8 cellular contexts compared by ENCODE assay signal in genomic region chr12:119938049-119938667, GRCh38. TPM values are rescaled to one million over a fixed set of nuclear protein-coding genes. Genes with fewer than 3 reads are reported as not detected.
DNase-seq lines count a peak whose midpoint lies in the region; ATAC-seq and TF ChIP-seq lines count a peak whose summit lies in the region.

No MANE protein-coding gene starts in this region.

- no peaks in the 10 kb centered on the region for H4K20me1 ChIP-seq in MM.1S (ENCODE audit: insufficient read depth, low read length)

- 35 to 45% (median 40%) methylated on average over 9 of the region's 9 CpGs for WGBS in spleen, 5 donors

- DNase-seq in GM06990 (ENCODE audit: extremely low read depth, insufficient read length) (peak; percentile 8), MM.1S (peak; percentile 46), amygdala (lab: John Stamatoyannopoulos, UW) (peak in 43 of 56 donors; percentile 0 to 74 (median 11)), hippocampal formation (lab: John Stamatoyannopoulos, UW) (peak; percentile 21 to 45), spleen (no peak)
- peak; percentile 30 for DNase-seq in T-helper 2 cell treated with Interferon-gamma antibody and Interleukin-4, amounts not matched to agents 5 μg/mL and 100 μg/mL, for 36 hours (ENCODE audit: low spot score)

- no peak overlapping the region for H3K4me2 ChIP-seq in MM.1S (ENCODE audit: low read depth, low read length)

- H3K9me3 ChIP-seq in MM.1S (replicated peaks; ENCODE audit: insufficient read depth, low read length) = no peaks in the 10 kb centered on the region
- no peaks in the 10 kb centered on the region for H3K9me3 ChIP-seq in spleen

- H3K4me1 ChIP-seq in MM.1S (ENCODE audit: low read length) (no peaks in the 10 kb centered on the region), spleen (no peaks in the 10 kb centered on the region)

- no peak overlapping the region for H3K27ac Mint-ChIP-seq in T-helper 2 cell treated with Interferon-gamma antibody and Interleukin-4, amounts not matched to agents 5 μg/mL and 100 μg/mL, for 36 hours

- TF ChIP-seq POLR2A in spleen (IDR thresholded peaks at IDR 0.05) = no peak

- H3K27me3 Mint-ChIP-seq in T-helper 2 cell treated with Interferon-gamma antibody and Interleukin-4, amounts not matched to agents 5 μg/mL and 100 μg/mL, for 36 hours (ENCODE audit: low read depth) = peaks cover 3% of the 10 kb centered on the region

- H3K36me3 ChIP-seq in GM06990 (ENCODE audit: control insufficient read depth, insufficient read depth, low read length) (no peaks in the 10 kb centered on the region), MM.1S (replicated peaks; ENCODE audit: insufficient read depth, low read length) (no peaks in the 10 kb centered on the region), spleen (no peaks in the 10 kb centered on the region)

- no peaks in the 10 kb centered on the region for H3F3A ChIP-seq in MM.1S (ENCODE audit: insufficient read depth, low read length)

- H3K27ac ChIP-seq in MM.1S (ENCODE audit: low read length) (no peak overlapping the region), spleen (no peak overlapping the region)

- TF ChIP-seq CTCF in GM06990 (IDR thresholded peaks at IDR 0.05; ENCODE audit: insufficient read depth, low read length, poor library complexity, severe bottlenecking) = peak; percentile 78
- TF ChIP-seq CTCF in MM.1S (IDR thresholded peaks at IDR 0.05; ENCODE audit: low read length) = peak; percentile 57
- peak; percentile 35 to 89 (median 75) for TF ChIP-seq CTCF in spleen (IDR thresholded peaks at IDR 0.05 in 8 of 11, conservative IDR thresholded peaks at IDR 0.05 in 3 of 11)

- no peak overlapping the region for H3K4me3 Mint-ChIP-seq in T-helper 2 cell treated with Interferon-gamma antibody and Interleukin-4, amounts not matched to agents 5 μg/mL and 100 μg/mL, for 36 hours

- ATAC-seq in GM21515 (IDR thresholded peaks at IDR 0.05; ENCODE audit: unreplicated experiment) (no peak), GM18868 (IDR thresholded peaks at IDR 0.05; ENCODE audit: unreplicated experiment) (no peak)

- intact Hi-C loops in spleen (cut with DNase I; ENCODE audit: low total_unique reads) = no loop called here

- H3K27me3 ChIP-seq in GM06990 (replicated peaks; ENCODE audit: control insufficient read depth, insufficient read depth, low read length) (no peaks in the 10 kb centered on the region; the same call in 1 of the 2 replicates), MM.1S (replicated peaks; ENCODE audit: insufficient read depth, low read length) (no peaks in the 10 kb centered on the region), spleen (replicated peaks in 1 of 7) (peaks cover 0 to 26% (median 0%) of the 10 kb centered on the region in 7 donors)

- no peak overlapping the region for H3K9ac ChIP-seq in MM.1S (ENCODE audit: low read length)

- no peaks in the 10 kb centered on the region for H3K79me2 ChIP-seq in MM.1S (ENCODE audit: low read length)

- H3K4me3 ChIP-seq in GM06990 (replicated peaks; ENCODE audit: low read depth, low read length) = no peak overlapping the region
- H3K4me3 ChIP-seq in MM.1S (ENCODE audit: low read length) = no peak overlapping the region
- H3K4me3 ChIP-seq in spleen = no peak overlapping the region

- no peaks in the 10 kb centered on the region for H3K36me3 Mint-ChIP-seq in T-helper 2 cell treated with Interferon-gamma antibody and Interleukin-4, amounts not matched to agents 5 μg/mL and 100 μg/mL, for 36 hours (ENCODE audit: low read depth)

- no peaks in the 10 kb centered on the region for H3K9me2 ChIP-seq in MM.1S (replicated peaks; ENCODE audit: insufficient read depth, low read length)

- no peaks in the 10 kb centered on the region for H3K9me3 Mint-ChIP-seq in T-helper 2 cell treated with Interferon-gamma antibody and Interleukin-4, amounts not matched to agents 5 μg/mL and 100 μg/mL, for 36 hours

- no peak overlapping the region for H2AFZ ChIP-seq in MM.1S (ENCODE audit: low read length)

- no peaks in the 10 kb centered on the region for H3K4me1 Mint-ChIP-seq in T-helper 2 cell treated with Interferon-gamma antibody and Interleukin-4, amounts not matched to agents 5 μg/mL and 100 μg/mL, for 36 hours (ENCODE audit: low read depth)

RNA-seq across cellular contexts. Expression of gene BICDL1, which starts 50.9 kb away (rescaled TPM):
- 10 to 100 TPM in 2 of 7 donors, 1 to 10 TPM in 5; 4.5 to 16.0 (median 9.8) TPM for total RNA-seq in spleen
- 1 to 10 TPM; 5.8 to 9.0 (median 7.0) TPM for polyA plus RNA-seq in spleen
